Comparison of ENCODE assay signal across 19 cellular contexts in genomic region chr9:571066-571465, GRCh38.
DNase-seq lines count a peak whose midpoint lies in the region; ATAC-seq and TF ChIP-seq lines count a peak whose summit lies in the region.
"Had no signal": no experiment of that assay in that cellular context is flagged by ENCODE, and none has a peak within 500 bp of the region (broad histone marks: within the 10 kb centered on the region; RNA-seq: fewer than 3 reads in every experiment).

No MANE protein-coding gene starts in this region.

- intact Hi-C loops in Right ventricle myocardium superior (cut with DNase I): no loop called here

- ATAC-seq in Right ventricle myocardium superior (ENCODE audit: poor library complexity): peak; percentile 74
- no peak for ATAC-seq in GM21423 (IDR thresholded peaks at IDR 0.05; ENCODE audit: unreplicated experiment)
- no peak for ATAC-seq in GM21526 (IDR thresholded peaks at IDR 0.05; ENCODE audit: low FRiP score, unreplicated experiment)
- ATAC-seq: activated CD4-positive, alpha-beta T cell treated with anti-CD3 and anti-CD28 coated beads for 36 hours had no signal

- TF ChIP-seq CTCF in 22Rv1 (IDR thresholded peaks at IDR 0.05): no peak

- DNase-seq in NCI-H1930 (lab: John Stamatoyannopoulos, UW) (peak; percentile 32 to 39), Right ventricle myocardium superior (no peak), medulla oblongata (ENCODE audit: extremely low spot score) (peak; percentile 33), NCI-H187 treated with DMSO at 0.1 percent for 48 hours (lab: John Stamatoyannopoulos, UW) (no peak), KBM-7 (no peak)
- DNase-seq: activated CD4-positive, alpha-beta T cell treated with anti-CD3 and anti-CD28 coated beads for 36 hours; activated naive CD8-positive, alpha-beta T cell treated with anti-CD3 and anti-CD28 coated beads, Interleukin-2, amount 10 ng/mL, durations not matched to agents 7 days and 5 days; activated T-cell treated with anti-CD3 and anti-CD28 coated beads, Interleukin-2, amount 50 U/mL, for 1 hour; Calu3; GF-D8; MM.1S; NCI-H2107; SIG-M5; stimulated activated naive CD4-positive, alpha-beta T cell; uterus had no signal

- in situ Hi-C loops in KBM-7 (cut with MboI; ENCODE audit: low pct_unique_long_range_greater_than_20kb, low sequenced_read_pairs): no loop called here

- peak overlapping the region; percentile 22 for H3K27ac ChIP-seq in 22Rv1
- H3K27ac ChIP-seq: skin epidermis, uterus had no signal

Comparison
In these comparisons a context has a peak if more than half of its experiments do, and no peak if none do; other contexts are left out.
1. DNase-seq: peak in NCI-H1930 (2 of 2) and medulla oblongata (single experiment); none in Right ventricle myocardium superior (single experiment), NCI-H187 treated with DMSO at 0.1 percent for 48 hours (single experiment) and KBM-7 (single experiment).